Comparison of ENCODE assay signal across 8 cellular contexts in the genomic region with DNA sequence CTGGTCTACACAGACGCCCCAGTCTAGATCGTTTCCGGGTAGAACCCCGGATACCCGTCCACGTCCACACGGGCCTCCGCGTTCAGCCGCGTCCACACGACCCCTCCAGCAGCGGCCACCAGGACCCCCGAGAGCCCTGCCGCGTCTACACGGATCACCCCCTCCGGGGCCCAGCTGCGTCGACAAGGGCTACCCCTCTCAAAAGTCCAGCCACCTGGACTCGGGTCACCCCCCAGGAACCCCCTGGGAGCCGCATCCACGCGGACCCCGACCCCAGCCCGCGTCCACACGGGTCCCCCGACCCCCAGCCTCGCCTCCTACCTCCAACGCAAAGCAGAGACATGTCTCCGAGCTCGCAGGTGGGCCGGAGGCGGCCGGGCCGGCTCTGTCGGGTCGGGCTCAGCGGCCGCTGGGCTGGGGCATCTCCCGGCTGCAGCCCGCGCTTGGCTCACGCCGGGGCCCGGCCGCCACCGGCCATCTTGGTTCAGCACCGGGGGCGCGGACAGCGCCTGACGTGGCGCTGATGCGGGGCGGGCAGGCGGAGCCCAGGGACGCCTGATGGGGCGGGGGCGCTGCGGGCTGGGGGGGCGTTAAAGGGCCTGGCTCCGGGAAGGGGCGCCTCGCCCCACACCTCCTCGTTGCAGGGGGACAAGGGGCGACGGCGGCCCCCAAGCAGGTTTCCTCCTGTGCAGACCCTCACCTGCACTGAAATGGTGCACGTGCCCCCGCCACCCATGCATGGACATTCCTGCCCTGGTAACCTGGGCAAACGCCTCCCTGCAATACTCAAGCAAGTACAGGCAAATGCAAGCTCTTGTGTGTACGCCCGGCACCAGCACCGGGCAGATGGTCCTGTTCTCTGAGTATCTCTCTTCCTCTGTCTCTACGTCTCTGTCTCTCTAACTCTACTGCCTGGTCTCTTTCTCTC. TPM values are rescaled to one million over a fixed set of nuclear protein-coding genes. Genes with fewer than 3 reads are reported as not detected.
A peak's percentile ranks its signal among the peaks of the same experiment; 100 is the strongest.
DNase-seq lines count a peak whose midpoint lies in the region; ATAC-seq and TF ChIP-seq lines count a peak whose summit lies in the region.

A gene (minus strand): TSS at position 498 of the 928 bp plus-strand sequence. CDS start 155 bp downstream, at position 343.

- no peak within 1 kb of the TSS for H3K27ac ChIP-seq in CD8-positive, alpha-beta memory T cell (ENCODE audit: low read depth, low read length)
- H3K27ac ChIP-seq in WERI-Rb-1, result peak within 1 kb of the TSS; percentile 91
- H3K27ac ChIP-seq in caudate nucleus (ENCODE audit: low read depth, low read length), result peak within 1 kb of the TSS; percentile 21
- no peak within 1 kb of the TSS for H3K27ac ChIP-seq in right lobe of liver

- H3K4me3 ChIP-seq in CD8-positive, alpha-beta memory T cell (ENCODE audit: low read length), result no peak within 1 kb of the TSS
- H3K4me3 ChIP-seq in WERI-Rb-1 (ENCODE audit: low read depth, low read length), result peak within 1 kb of the TSS; percentile 98
- H3K4me3 ChIP-seq in right lobe of liver, result no peak within 1 kb of the TSS

- POLR2A ChIA-PET in CD8-positive, alpha-beta memory T cell (lab: Charles Lee), result no interaction called here

- peaks cover 7 to 28% (median 11%) of the 10 kb centered on the region in 3 donors for H3K4me1 Mint-ChIP-seq in CD8-positive, alpha-beta memory T cell

- H3K9me3 Mint-ChIP-seq in CD8-positive, alpha-beta memory T cell, result peaks cover 0 to 7% (median 0%) of the 10 kb centered on the region in 5 donors

- TF ChIP-seq POLR2A in right lobe of liver (IDR thresholded peaks at IDR 0.05), result no peak

- no peaks in the 10 kb centered on the region for H3K36me3 ChIP-seq in CD8-positive, alpha-beta memory T cell (ENCODE audit: insufficient read depth, low read length)
- H3K36me3 ChIP-seq in WERI-Rb-1, result peaks cover 16% of the 10 kb centered on the region
- no peaks in the 10 kb centered on the region for H3K36me3 ChIP-seq in right lobe of liver

- DNase-seq in CD8-positive, alpha-beta memory T cell, result peak; percentile 31 to 59 (median 34)
- DNase-seq in LoVo (ENCODE audit: low spot score) (peak; percentile 31), WERI-Rb-1 (peak; percentile 83), caudate nucleus (lab: John Stamatoyannopoulos, UW) (peak in 51 of 61 donors; percentile 1 to 77 (median 34)), right lobe of liver (peak in 1 of 3 donors; percentile 40)
- peak; percentile 68 for DNase-seq in stimulated activated naive CD8-positive, alpha-beta T cell treated with anti-CD3 and anti-CD28 coated beads, Interleukin-15, Interleukin-2, amounts not matched to agents 100 U/mL and 50 U/mL, for 24 hours

- intact Hi-C loops in right lobe of liver (cut with DNase I), result no loop called here

- TF ChIP-seq CTCF in WERI-Rb-1 (IDR thresholded peaks at IDR 0.05; ENCODE audit: low read depth, low read length), result no peak
- TF ChIP-seq CTCF in right lobe of liver (IDR thresholded peaks at IDR 0.05), result no peak

- peak within 1 kb of the TSS; percentile 4 to 84 (median 70) for H3K4me3 Mint-ChIP-seq in CD8-positive, alpha-beta memory T cell

- CTCF ChIA-PET in CD8-positive, alpha-beta memory T cell (lab: Charles Lee), result no interaction called here

- H3K4me1 ChIP-seq in CD8-positive, alpha-beta memory T cell (ENCODE audit: insufficient read depth, low read length), result peaks cover 4% of the 10 kb centered on the region
- no peaks in the 10 kb centered on the region for H3K4me1 ChIP-seq in right lobe of liver

- peaks cover 53 to 66% of the 10 kb centered on the region in 2 donors for H3K27me3 Mint-ChIP-seq in CD8-positive, alpha-beta memory T cell

- ATAC-seq in right lobe of liver (peak; percentile 46 to 71 (median 52)), GM19324 (IDR thresholded peaks at IDR 0.05; ENCODE audit: low FRiP score, unreplicated experiment) (no peak), GM18502 (IDR thresholded peaks at IDR 0.05; ENCODE audit: poor library complexity, unreplicated experiment) (no peak)
- peak; percentile 62 for ATAC-seq in stimulated activated naive CD8-positive, alpha-beta T cell treated with anti-CD3 and anti-CD28 coated beads, Interleukin-15, Interleukin-2, amounts not matched to agents 100 U/mL and 50 U/mL, for 24 hours

- peak within 1 kb of the TSS in 3 of 8 donors; percentile 13 to 64 (median 23) for H3K27ac Mint-ChIP-seq in CD8-positive, alpha-beta memory T cell

- 6% methylated on average over 28 of the region's 77 CpGs for WGBS in right lobe of liver (ENCODE audit: insufficient coverage, low coverage, low lambda C conversion rate, missing lambda C conversion rate)

- H3K36me3 Mint-ChIP-seq in CD8-positive, alpha-beta memory T cell, result peaks cover 0 to 4% (median 0%) of the 10 kb centered on the region in 3 donors

- H3K27me3 ChIP-seq in CD8-positive, alpha-beta memory T cell (ENCODE audit: insufficient read depth, low read length, poor library complexity, severe bottlenecking), result peaks cover 45% of the 10 kb centered on the region
- H3K27me3 ChIP-seq in WERI-Rb-1 (ENCODE audit: insufficient read depth, low read depth, severe bottlenecking), result no peaks in the 10 kb centered on the region
- peaks cover 0 to 11% of the 10 kb centered on the region in 2 donors for H3K27me3 ChIP-seq in right lobe of liver

- H3K9me3 ChIP-seq in CD8-positive, alpha-beta memory T cell (ENCODE audit: low read length), result no peaks in the 10 kb centered on the region
- H3K9me3 ChIP-seq in WERI-Rb-1 (ENCODE audit: severe bottlenecking) (no peaks in the 10 kb centered on the region), right lobe of liver (no peaks in the 10 kb centered on the region)

RNA-seq across cellular contexts. Expression of the gene that starts here (rescaled TPM):
- not detected for total RNA-seq in CD8-positive, alpha-beta memory T cell
- polyA plus RNA-seq in CD8-positive, alpha-beta memory T cell, result not detected
- under 1 TPM in 1 of 6 experiments, not detected in 5; 0.02 TPM for total RNA-seq in right lobe of liver

Comparison
In these comparisons a context has a peak if more than half of its experiments do, and no peak if none do; other contexts are left out.
1. Peak in DNase-seq in CD8-positive, alpha-beta memory T cell; RNA of the gene not detected or under 1 TPM.
2. Peak in ATAC-seq in right lobe of liver; RNA of the gene not detected or under 1 TPM.
3. H3K27ac ChIP-seq: peak in WERI-Rb-1 (single experiment) and caudate nucleus (single experiment); none in CD8-positive, alpha-beta memory T cell (single experiment) and right lobe of liver (0 of 3).